In the genomic region with DNA sequence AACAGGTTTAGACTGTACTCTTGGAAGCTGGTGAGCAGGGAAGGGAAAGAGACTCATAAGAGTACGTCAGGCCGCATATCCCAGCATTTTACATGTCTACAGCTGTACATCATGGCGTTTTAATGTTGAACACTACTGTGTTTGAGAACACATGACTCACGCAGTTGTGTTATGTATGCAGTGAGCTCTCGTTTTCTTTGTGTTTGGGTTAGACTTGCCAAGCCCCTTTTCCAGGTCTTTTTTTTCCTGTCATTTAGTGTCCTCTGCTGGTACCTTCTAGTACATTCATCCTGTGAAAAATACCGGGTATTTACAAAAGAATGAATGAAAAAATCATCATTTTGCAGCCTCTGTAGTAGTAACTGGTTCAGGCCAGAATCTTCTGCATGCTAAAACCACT, we compare ENCODE assay signal across 10 cellular contexts. TPM values are rescaled to one million over a fixed set of nuclear protein-coding genes. Genes with fewer than 3 reads are reported as not detected.
DNase-seq lines count a peak whose midpoint lies in the region; ATAC-seq and TF ChIP-seq lines count a peak whose summit lies in the region.
"Had no signal": no experiment of that assay in that cellular context is flagged by ENCODE, and none has a peak within 500 bp of the region (broad histone marks: within the 10 kb centered on the region; RNA-seq: fewer than 3 reads in every experiment).

No MANE protein-coding gene starts in this region.

- no peaks in the 10 kb centered on the region for H3K27me3 Mint-ChIP-seq in HFFc6 (ENCODE audit: insufficient read depth)

- 57 to 80% methylated on average over 1 of the region's 6 CpGs for WGBS in mesodermal cell (ENCODE audit: insufficient coverage in 2 of 2), 2 experiments

- peaks cover 9% of the 10 kb centered on the region; the same call in 1 of the 2 replicates for H3K36me3 Mint-ChIP-seq in HFFc6 (ENCODE audit: low read depth)

- H3K9me3 ChIP-seq in AG04450 (ENCODE audit: control insufficient read depth, insufficient read depth, low read length) (no peaks in the 10 kb centered on the region), mesodermal cell (ENCODE audit: control insufficient read depth, low read length) (no peaks in the 10 kb centered on the region)
- no peaks in the 10 kb centered on the region for H3K9me3 ChIP-seq in effector memory CD4-positive, alpha-beta T cell (ENCODE audit: control insufficient read depth, low read length)

- POLR2A ChIA-PET in AG04450 (lab: Yijun Ruan, JAX) = interaction anchor here (0.6 kb wide), 1 partner anchor 34 kb away, joined by 6 read pairs; no protein-coding TSS in a partner anchor

- no peaks in the 10 kb centered on the region for H3K9me3 Mint-ChIP-seq in HFFc6

- H3K27me3 ChIP-seq in AG04450 (ENCODE audit: control insufficient read depth, insufficient read depth, low read length) = no peaks in the 10 kb centered on the region
- H3K27me3 ChIP-seq in effector memory CD4-positive, alpha-beta T cell (replicated peaks; ENCODE audit: control insufficient read depth, insufficient read depth, low read length, poor library complexity, severe bottlenecking) = no peaks in the 10 kb centered on the region

- H3K4me3 ChIP-seq in AG04450 (ENCODE audit: low read depth, low read length) (no peak overlapping the region), mesodermal cell (ENCODE audit: extremely low read depth, insufficient read depth, low read length, poor library complexity, severe bottlenecking) (no peak overlapping the region)
- no peak overlapping the region for H3K4me3 ChIP-seq in effector memory CD4-positive, alpha-beta T cell (ENCODE audit: insufficient read depth, low read depth, low read length, poor library complexity, severe bottlenecking)

- TF ChIP-seq CTCF in AG04450 (IDR thresholded peaks at IDR 0.05; ENCODE audit: low read depth, low read length) (peak; percentile 57), HFFc6 (IDR thresholded peaks at IDR 0.05) (peak; percentile 71)

- H3K27ac Mint-ChIP-seq in HFFc6 = peak overlapping the region; percentile 79

- DNase-seq in AG04450 (ENCODE audit: low read depth, low spot score) (peak; percentile 54), HFFc6 (peak; percentile 74), cerebellar cortex (ENCODE audit: low spot score) (peak; percentile 74), SK-N-DZ (ENCODE audit: low spot score) (no peak), ecto neural progenitor cell (ENCODE audit: low spot score) (no peak)
- no peak for DNase-seq in effector memory CD4-positive, alpha-beta T cell
- DNase-seq: NCI-H1694 treated with DMSO at 0.1 percent for 48 hours; stimulated activated CD4-positive, alpha-beta T cell treated with anti-CD3 and anti-CD28 coated beads, Interleukin-4, amount 100 ng/mL, for 24 hours had no signal

- H3K4me1 Mint-ChIP-seq in HFFc6 (ENCODE audit: low read depth) = peaks cover 44% of the 10 kb centered on the region

- peaks cover 45% of the 10 kb centered on the region for H3K36me3 ChIP-seq in mesodermal cell (ENCODE audit: control insufficient read depth, insufficient read depth, low read length)
- H3K36me3 ChIP-seq in effector memory CD4-positive, alpha-beta T cell (ENCODE audit: control insufficient read depth, insufficient read depth, low read length) = no peaks in the 10 kb centered on the region

- H3K4me3 Mint-ChIP-seq in HFFc6 = peak overlapping the region; percentile 34; the same call in 1 of the 2 replicates

- CTCF ChIA-PET in AG04450 (lab: Charles Lee) = interaction anchor here (0.5 to 1.5 kb wide), 19 partner anchors 9 to 1579 kb away, joined by 3 to 6 read pairs (median 3); partner anchors contain the start of gene MBTPS2

- H3K27ac ChIP-seq in AG04450 (ENCODE audit: low read depth, low read length) = no peak overlapping the region
- H3K27ac ChIP-seq in mesodermal cell (ENCODE audit: low read depth, low read length, severe bottlenecking) = peak overlapping the region; percentile 36
- no peak overlapping the region for H3K27ac ChIP-seq in effector memory CD4-positive, alpha-beta T cell (ENCODE audit: insufficient read depth, low read length, poor library complexity, severe bottlenecking)

- peaks cover 18% of the 10 kb centered on the region for H3K4me1 ChIP-seq in mesodermal cell (ENCODE audit: control insufficient read depth, insufficient read depth, low read length, poor library complexity, severe bottlenecking)
- no peaks in the 10 kb centered on the region for H3K4me1 ChIP-seq in effector memory CD4-positive, alpha-beta T cell (ENCODE audit: control insufficient read depth, insufficient read depth, low read length, poor library complexity, severe bottlenecking)

- no peak for ATAC-seq in GM18873 (IDR thresholded peaks at IDR 0.05; ENCODE audit: low FRiP score, unreplicated experiment)

RNA-seq across cellular contexts. Expression of gene SMS, which starts 35.3 kb away (rescaled TPM):
- polyA plus RNA-seq in AG04450 (2011; rRNA removed) = 131 and 175 TPM in 2 replicates
- 78.8 and 117 TPM in 2 replicates for polyA minus RNA-seq in AG04450 (2011; rRNA and poly(A)+ RNA removed)
- total RNA-seq in HFFc6 (2021; fragmentation: NEBNext Ultra II Directional; extraction: Animal tissue kit (Norgen Biotek cat#: 25700)) = 100 to 1,000 TPM; 141 to 208 (median 196) TPM
- polyA plus RNA-seq in mesodermal cell (2013, experiment 1 of 2) = 141 TPM
- polyA plus RNA-seq in mesodermal cell (2013, experiment 2 of 2) = 153 TPM
- polyA plus RNA-seq in SK-N-DZ (2014; cell fraction: cytosol; rRNA removed) = 175 and 190 TPM in 2 replicates
- polyA plus RNA-seq in SK-N-DZ (2014; cell fraction: nucleus; rRNA removed) = 64.4 and 79.4 TPM in 2 replicates

RNA-seq across cellular contexts. Expression of gene PHEX, which starts 56.3 kb away (rescaled TPM):
- 0.24 and 0.40 TPM in 2 replicates for polyA plus RNA-seq in AG04450 (2011; rRNA removed)
- polyA minus RNA-seq in AG04450 (2011; rRNA and poly(A)+ RNA removed) = 0.60 and 1.00 TPM in 2 replicates
- total RNA-seq in HFFc6 (2021; fragmentation: NEBNext Ultra II Directional; extraction: Animal tissue kit (Norgen Biotek cat#: 25700)) = under 1 TPM; 0.05 to 0.10 (median 0.07) TPM
- polyA plus RNA-seq in mesodermal cell (2013, experiment 1 of 2) = 0.07 TPM
- polyA plus RNA-seq in mesodermal cell (2013, experiment 2 of 2) = 0.10 TPM
- 0.05 TPM in 1 of 2 replicates, not detected in the other for polyA plus RNA-seq in SK-N-DZ (2014; cell fraction: cytosol; rRNA removed)
- 0.05 and 0.22 TPM in 2 replicates for polyA plus RNA-seq in SK-N-DZ (2014; cell fraction: nucleus; rRNA removed)

Comparison
In these comparisons a context has a peak if more than half of its experiments do, and no peak if none do; other contexts are left out.
1. DNase-seq: peak in AG04450 (single experiment), HFFc6 (single experiment) and cerebellar cortex (single experiment); none in SK-N-DZ (single experiment), effector memory CD4-positive, alpha-beta T cell (0 of 3) and ecto neural progenitor cell (single experiment).